In the genomic region with DNA sequence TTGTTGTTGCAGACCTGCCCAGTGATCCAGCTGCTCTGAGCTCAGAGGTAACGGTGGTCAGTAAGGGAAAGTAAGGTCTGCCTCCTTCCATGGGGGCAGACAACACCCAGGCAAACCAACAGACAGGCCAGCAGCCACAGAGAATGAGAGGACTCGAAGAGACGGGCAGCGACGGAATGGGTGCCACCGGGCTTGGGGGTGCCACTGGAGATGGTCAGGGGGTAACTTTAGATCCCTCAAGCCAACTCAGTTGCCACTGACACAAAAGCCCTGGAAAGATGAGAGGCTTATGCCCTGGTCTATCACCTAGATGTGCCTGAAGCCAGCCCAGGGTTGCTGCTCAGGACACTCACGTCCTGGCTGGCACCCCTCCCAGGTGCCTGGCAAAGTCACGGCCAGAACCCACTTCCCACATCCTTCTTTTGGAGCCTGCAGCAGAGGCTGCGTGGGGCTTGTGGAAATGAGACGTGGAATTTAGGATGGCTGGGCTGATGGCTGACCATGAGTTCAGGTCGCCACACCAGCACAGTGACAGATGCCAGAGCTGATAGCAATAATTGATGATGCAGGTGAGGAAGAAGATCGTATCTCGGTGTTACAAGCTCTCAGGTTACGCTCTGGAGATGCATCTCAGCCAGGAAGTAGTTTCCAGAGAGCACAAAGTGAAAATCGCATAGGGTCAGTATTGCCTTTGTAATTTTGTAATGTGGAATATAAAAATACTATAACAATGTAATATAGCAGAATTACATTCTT, we compare ENCODE assay signal across 22 cellular contexts.
"Had no signal": no experiment of that assay in that cellular context is flagged by ENCODE, and none has a peak within 500 bp of the region (broad histone marks: within the 10 kb centered on the region; RNA-seq: fewer than 3 reads in every experiment).

No MANE protein-coding gene starts in this region.

- H3K36me3 Mint-ChIP-seq: activated naive CD8-positive, alpha-beta T cell treated with anti-CD3 and anti-CD28 coated beads, Interleukin-2, amount 10 ng/mL, durations not matched to agents 7 days and 5 days had no signal

- H3K4me1 Mint-ChIP-seq: activated B cell treated with CpG ODN at 0.5 μM for 24 hours; activated CD4-positive, alpha-beta T cell treated with anti-CD3 and anti-CD28 coated beads for 36 hours; activated naive CD8-positive, alpha-beta T cell treated with anti-CD3 and anti-CD28 coated beads, Interleukin-2, amount 10 ng/mL, durations not matched to agents 7 days and 5 days had no signal

- H3K27ac ChIP-seq: breast epithelium, neutrophil, pancreas had no signal

- H3K4me1 ChIP-seq: breast epithelium, pancreas had no signal

- H3K9me3 ChIP-seq: breast epithelium, neutrophil, pancreas had no signal

- ATAC-seq: activated CD4-positive, alpha-beta T cell treated with anti-CD3 and anti-CD28 coated beads for 36 hours; activated T-cell treated with anti-CD3 and anti-CD28 coated beads, Interleukin-2, amount 50 U/mL, for 4 hours; left lobe of liver; pancreas had no signal

- H3K27ac Mint-ChIP-seq: activated B cell treated with CpG ODN at 0.5 μM for 24 hours; activated CD4-positive, alpha-beta T cell treated with anti-CD3 and anti-CD28 coated beads for 36 hours; activated naive CD4-positive, alpha-beta T cell treated with anti-CD3 and anti-CD28 coated beads for 36 hours; activated naive CD8-positive, alpha-beta T cell treated with anti-CD3 and anti-CD28 coated beads, Interleukin-2, amount 10 ng/mL, durations not matched to agents 7 days and 5 days; activated T-helper 2 cell treated with anti-CD3 and anti-CD28 coated beads, Interferon-gamma antibody, Interleukin-2, Interleukin-4, amounts not matched to agents 10 μg/mL and 5 μg/mL and 100 μg/mL, durations not matched to agents 14 hours and 24 hours and 36 hours; dendritic cell treated with granulocyte-macrophage colony-stimulating factor and Interleukin-4, amounts not matched to agents 40 ng/mL and 50 ng/mL, for 4 days had no signal

- H3K4me3 ChIP-seq: breast epithelium, pancreas had no signal

- H3K4me3 Mint-ChIP-seq: activated B cell treated with CpG ODN at 0.5 μM for 24 hours; activated CD4-positive, alpha-beta T cell treated with anti-CD3 and anti-CD28 coated beads for 36 hours; activated naive CD4-positive, alpha-beta T cell treated with anti-CD3 and anti-CD28 coated beads for 36 hours; activated naive CD8-positive, alpha-beta T cell treated with anti-CD3 and anti-CD28 coated beads, Interleukin-2, amount 10 ng/mL, durations not matched to agents 7 days and 5 days; activated T-cell treated with anti-CD3 and anti-CD28 coated beads, Interleukin-2, amount 50 U/mL, for 4 hours; dendritic cell treated with granulocyte-macrophage colony-stimulating factor and Interleukin-4, amounts not matched to agents 40 ng/mL and 50 ng/mL, for 4 days; nephron had no signal

- H3K27me3 Mint-ChIP-seq: activated B cell treated with CpG ODN at 0.5 μM for 24 hours; activated CD4-positive, alpha-beta T cell treated with anti-CD3 and anti-CD28 coated beads for 36 hours; activated naive CD8-positive, alpha-beta T cell treated with anti-CD3 and anti-CD28 coated beads, Interleukin-2, amount 10 ng/mL, durations not matched to agents 7 days and 5 days; dendritic cell treated with granulocyte-macrophage colony-stimulating factor and Interleukin-4, amounts not matched to agents 40 ng/mL and 50 ng/mL, for 4 days had no signal

- DNase-seq: activated B cell treated with CpG ODN at 0.5 μM for 24 hours; activated CD4-positive, alpha-beta T cell treated with anti-CD3 and anti-CD28 coated beads for 36 hours; activated CD4-positive, alpha-beta T cell treated with anti-CD3 and anti-CD28 coated beads, Interleukin-2, amount 50 U/mL, for 4 hours; activated CD8-positive, alpha-beta memory T cell treated with anti-CD3 and anti-CD28 coated beads, Interleukin-2, amount 50 U/mL, for 48 hours; activated naive CD4-positive, alpha-beta T cell treated with anti-CD3 and anti-CD28 coated beads for 36 hours; activated naive CD8-positive, alpha-beta T cell treated with anti-CD3 and anti-CD28 coated beads, Interleukin-2, amount 10 ng/mL, durations not matched to agents 7 days and 5 days; activated T-cell treated with anti-CD3 and anti-CD28 coated beads, Interleukin-2, amount 50 U/mL, for 4 hours; amniotic stem cell; effector CD8-positive, alpha-beta T cell; erythroblast; foreskin fibroblast; midbrain; pancreas; stimulated activated CD4-positive, alpha-beta T cell treated with anti-CD3 and anti-CD28 coated beads, Interleukin-4, amount 100 ng/mL, for 24 hours; stimulated activated naive CD4-positive, alpha-beta T cell treated with Interleukin-2 at 50 U/mL for 16 hours; T-helper 9 cell had no signal

- H3K27me3 ChIP-seq: neutrophil, pancreas had no signal

- H3K36me3 ChIP-seq: breast epithelium, neutrophil, pancreas had no signal

- H3K9me3 Mint-ChIP-seq: activated B cell treated with CpG ODN at 0.5 μM for 24 hours; activated naive CD4-positive, alpha-beta T cell treated with anti-CD3 and anti-CD28 coated beads for 36 hours; activated naive CD8-positive, alpha-beta T cell treated with anti-CD3 and anti-CD28 coated beads, Interleukin-2, amount 10 ng/mL, durations not matched to agents 7 days and 5 days; activated T-cell treated with anti-CD3 and anti-CD28 coated beads, Interleukin-2, amount 50 U/mL, for 4 hours; activated T-helper 2 cell treated with anti-CD3 and anti-CD28 coated beads, Interferon-gamma antibody, Interleukin-2, Interleukin-4, amounts not matched to agents 10 μg/mL and 5 μg/mL and 100 μg/mL, durations not matched to agents 14 hours and 24 hours and 36 hours; dendritic cell treated with granulocyte-macrophage colony-stimulating factor and Interleukin-4, amounts not matched to agents 40 ng/mL and 50 ng/mL, for 4 days; nephron had no signal
